ENCODE assay signal across 1 cellular context in the genomic region with DNA sequence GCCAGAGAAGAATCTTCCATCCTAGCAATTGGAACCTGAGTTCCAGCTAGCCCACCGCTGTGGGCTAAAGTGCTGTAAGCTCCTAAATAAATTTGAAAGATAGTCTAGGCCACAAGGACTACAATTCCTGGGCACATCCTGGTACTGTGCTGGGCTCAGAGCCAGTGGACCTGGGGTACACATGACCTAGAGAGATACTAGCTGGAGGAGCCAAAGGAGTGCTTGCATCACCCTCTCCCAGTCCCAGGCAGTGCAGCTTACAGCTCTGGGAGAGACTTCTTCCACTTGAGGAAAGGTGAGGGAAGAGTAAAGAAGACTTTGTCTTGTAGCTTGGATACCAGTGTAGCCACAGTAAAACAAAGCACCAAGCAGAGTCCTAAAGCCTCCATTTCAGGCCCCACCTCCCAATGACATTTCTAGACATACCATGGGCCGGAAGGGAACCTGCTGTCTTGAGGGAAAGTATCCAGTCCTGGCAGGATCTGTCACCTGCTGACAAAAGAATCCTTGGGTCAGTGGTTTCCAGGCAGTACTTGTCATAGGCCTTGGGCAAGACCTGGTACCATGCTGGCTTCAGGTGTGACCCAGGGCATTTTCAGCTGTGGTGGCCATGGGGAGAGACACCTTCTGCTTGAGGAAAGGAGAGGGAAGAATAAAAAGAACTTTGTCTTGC.
TF ChIP-seq lines count a peak whose summit lies in the region.

No MANE protein-coding gene starts in this region.

TF ChIP-seq in endothelial cell of umbilical vein, 7 proteins besides CTCF, POLR2A, EP300 and RAD21:
- TF ChIP-seq MYC (IDR thresholded peaks at IDR 0.05; ENCODE audit: low read depth, low read length) (no peak), FOS (IDR thresholded peaks at IDR 0.05; ENCODE audit: borderline replicate concordance, insufficient read depth, low read length) (no peak), JUN (IDR thresholded peaks at IDR 0.05; ENCODE audit: borderline replicate concordance, insufficient read depth, insufficient read length, low read depth) (no peak), POLR2AphosphoS5 (IDR thresholded peaks at IDR 0.05; ENCODE audit: insufficient read depth, low read depth, low read length) (no peak), GATA2 (IDR thresholded peaks at IDR 0.05; ENCODE audit: insufficient read depth, insufficient read length, low read depth, low read length) (no peak), EZH2 (IDR thresholded peaks at IDR 0.05; ENCODE audit: borderline replicate concordance, low read depth, low read length, severe bottlenecking) (no peak)
- TF ChIP-seq, protein P1, sequence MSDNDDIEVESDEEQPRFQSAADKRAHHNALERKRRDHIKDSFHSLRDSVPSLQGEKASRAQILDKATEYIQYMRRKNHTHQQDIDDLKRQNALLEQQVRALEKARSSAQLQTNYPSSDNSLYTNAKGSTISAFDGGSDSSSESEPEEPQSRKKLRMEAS (IDR thresholded peaks at IDR 0.05; ENCODE audit: insufficient read depth, insufficient read length) = no peak
